25 cellular contexts compared by ENCODE assay signal in genomic region chr3:136937886-136938285, GRCh38. TPM values are rescaled to one million over a fixed set of nuclear protein-coding genes. Genes with fewer than 3 reads are reported as not detected.
DNase-seq lines count a peak whose midpoint lies in the region; ATAC-seq and TF ChIP-seq lines count a peak whose summit lies in the region.
"Had no signal": no experiment of that assay in that cellular context is flagged by ENCODE, and none has a peak within 500 bp of the region (broad histone marks: within the 10 kb centered on the region; RNA-seq: fewer than 3 reads in every experiment).

No MANE protein-coding gene starts in this region.

- no peak overlapping the region for H3K4ac ChIP-seq in IMR-90 (ENCODE audit: low read depth, low read length)

- H3K4me2 ChIP-seq in IMR-90 (ENCODE audit: low read depth, low read length), result no peak overlapping the region

- H3K9me1 ChIP-seq in IMR-90 (ENCODE audit: insufficient read depth, low read length), result peaks cover 3% of the 10 kb centered on the region; the same call in 1 of the 2 replicates

- no peak overlapping the region for H3K23ac ChIP-seq in IMR-90 (ENCODE audit: low read depth, low read length)

- no peak overlapping the region for H3K14ac ChIP-seq in IMR-90 (replicated peaks; ENCODE audit: low read depth, low read length)

- H4K5ac ChIP-seq in IMR-90 (ENCODE audit: low read depth, low read length), result no peak overlapping the region

- no peak for DNase-seq in activated CD4-positive, alpha-beta memory T cell treated with anti-CD3 and anti-CD28 coated beads for 36 hours
- DNase-seq in activated CD4-positive, alpha-beta memory T cell treated with anti-CD3 and anti-CD28 coated beads, Interleukin-2, amount 10 ng/mL, durations not matched to agents 7 days and 5 days, result no peak
- DNase-seq in IMR-90 (no peak), mucosa of descending colon (no peak), NCI-H82 (lab: John Stamatoyannopoulos, UW) (no peak)
- no peak for DNase-seq in central memory CD8-positive, alpha-beta T cell (ENCODE audit: low spot score in 2 of 2)
- DNase-seq in effector CD4-positive, alpha-beta T cell, result no peak
- DNase-seq: activated CD4-positive, alpha-beta T cell treated with anti-CD3 and anti-CD28 coated beads for 1 hour; activated naive CD4-positive, alpha-beta T cell treated with anti-CD3 and anti-CD28 coated beads, Interleukin-2, amount 50 U/mL, for 16 hours; activated T-cell treated with anti-CD3 and anti-CD28 coated beads, Interleukin-2, amount 50 U/mL, for 48 hours; anterior cingulate cortex; Caco-2; central memory CD4-positive, alpha-beta T cell; mesendoderm; NCI-H1417; NCI-H510A; occipital lobe; Peyer's patch; SJCRH30; stimulated activated CD4-positive, alpha-beta T cell treated with anti-CD3 and anti-CD28 coated beads, Interleukin-1b, Interleukin-23, amount 100 ng/mL, for 48 hours had no signal

- H3K56ac ChIP-seq in IMR-90 (ENCODE audit: extremely low read depth, insufficient read depth, low read length), result no peak overlapping the region

- peak overlapping the region; percentile 23 for H3K27ac Mint-ChIP-seq in activated CD4-positive, alpha-beta memory T cell treated with anti-CD3 and anti-CD28 coated beads for 36 hours
- no peak overlapping the region for H3K27ac Mint-ChIP-seq in activated CD4-positive, alpha-beta memory T cell treated with anti-CD3 and anti-CD28 coated beads, Interleukin-2, amount 10 ng/mL, durations not matched to agents 7 days and 5 days
- H3K27ac Mint-ChIP-seq in central memory CD8-positive, alpha-beta T cell (ENCODE audit: low read depth), result peak overlapping the region; percentile 47
- H3K27ac Mint-ChIP-seq: B cell had no signal

- H2AK5ac ChIP-seq in IMR-90 (ENCODE audit: low read depth, low read length), result no peak overlapping the region

- peak overlapping the region; percentile 8 for H2BK5ac ChIP-seq in IMR-90 (ENCODE audit: low read depth, low read length, poor library complexity, severe bottlenecking)

- H3K27me3 Mint-ChIP-seq in activated CD4-positive, alpha-beta memory T cell treated with anti-CD3 and anti-CD28 coated beads for 36 hours, result no peaks in the 10 kb centered on the region
- H3K27me3 Mint-ChIP-seq in activated CD4-positive, alpha-beta memory T cell treated with anti-CD3 and anti-CD28 coated beads, Interleukin-2, amount 10 ng/mL, durations not matched to agents 7 days and 5 days, result no peaks in the 10 kb centered on the region
- no peaks in the 10 kb centered on the region for H3K27me3 Mint-ChIP-seq in central memory CD8-positive, alpha-beta T cell
- H3K27me3 Mint-ChIP-seq: B cell had no signal

- no peak overlapping the region for H3K18ac ChIP-seq in IMR-90 (ENCODE audit: low read depth, low read length)

- H3K4me1 ChIP-seq in IMR-90 (ENCODE audit: control insufficient read depth, insufficient read depth, low read length), result peaks cover 2% of the 10 kb centered on the region
- H3K4me1 ChIP-seq in mucosa of descending colon (ENCODE audit: low read depth), result no peaks in the 10 kb centered on the region
- H3K4me1 ChIP-seq: SJCRH30 had no signal

- no peak overlapping the region for H2AK9ac ChIP-seq in IMR-90 (replicated peaks; ENCODE audit: low read depth, low read length, poor library complexity)

- in situ Hi-C loops in IMR-90 (cut with MboI; ENCODE audit: low sequenced_read_pairs), result no loop called here

- H3K9me3 ChIP-seq in IMR-90 (ENCODE audit: control insufficient read depth, insufficient read depth, low read length), result no peaks in the 10 kb centered on the region
- no peaks in the 10 kb centered on the region for H3K9me3 ChIP-seq in mucosa of descending colon
- H3K9me3 ChIP-seq: Caco-2, Peyer's patch, SJCRH30, suprapubic skin had no signal

- H3K4me3 ChIP-seq in IMR-90 (ENCODE audit: insufficient read depth, low read depth, low read length), result no peak overlapping the region
- no peak overlapping the region for H3K4me3 ChIP-seq in mucosa of descending colon
- H3K4me3 ChIP-seq: Peyer's patch, SJCRH30, skin epidermis, suprapubic skin had no signal

- H3K27me3 ChIP-seq in IMR-90 (ENCODE audit: control insufficient read depth, insufficient read depth, low read length), result no peaks in the 10 kb centered on the region
- H3K27me3 ChIP-seq: Peyer's patch, SJCRH30, suprapubic skin had no signal

- H3K4me1 Mint-ChIP-seq in activated CD4-positive, alpha-beta memory T cell treated with anti-CD3 and anti-CD28 coated beads for 36 hours (ENCODE audit: low read depth), result peaks cover 55% of the 10 kb centered on the region
- H3K4me1 Mint-ChIP-seq in activated CD4-positive, alpha-beta memory T cell treated with anti-CD3 and anti-CD28 coated beads, Interleukin-2, amount 10 ng/mL, durations not matched to agents 7 days and 5 days, result peaks cover 38% of the 10 kb centered on the region
- peaks cover 72% of the 10 kb centered on the region for H3K4me1 Mint-ChIP-seq in central memory CD8-positive, alpha-beta T cell

- no peak for ATAC-seq in IMR-90 (ENCODE audit: low read depth)
- no peak for ATAC-seq in central memory CD8-positive, alpha-beta T cell (replicated peaks; ENCODE audit: extremely low read depth, poor library complexity, severe bottlenecking)
- ATAC-seq in mucosa of descending colon, result peak; percentile 24
- ATAC-seq in GM19455 (IDR thresholded peaks at IDR 0.05; ENCODE audit: unreplicated experiment), result no peak
- ATAC-seq: HCT116 had no signal

- no TSS peak for BruUV-seq in IMR-90 (replicated peaks; lab: Mats Ljungman, UMichigan)

- no peak overlapping the region for H2BK15ac ChIP-seq in IMR-90 (ENCODE audit: low read depth, low read length)

- intact Hi-C loops in activated CD4-positive, alpha-beta memory T cell treated with anti-CD3 and anti-CD28 coated beads for 36 hours (cut with micrococcal nuclease), result loop anchor here (5.0 kb wide), 1 partner anchor 76 kb away; the partner anchor contains the start of gene NCK1
- intact Hi-C loops in IMR-90 (cut with micrococcal nuclease), result no loop called here
- intact Hi-C loops in mucosa of descending colon (cut with DNase I, micrococcal nuclease), result no loop called here

- dilution Hi-C loops in IMR-90 (cut with HindIII; ENCODE audit: low sequenced_read_pairs, unreplicated experiment), result no loop called here

- H4K20me1 ChIP-seq in IMR-90 (ENCODE audit: insufficient read depth, low read length), result peaks cover 10% of the 10 kb centered on the region

- peaks cover 19 to 61% of the 10 kb centered on the region in 2 experiments for H3K79me1 ChIP-seq in IMR-90 (ENCODE audit: low read depth in 1 of 2, low read length in 2 of 2)

- no peak overlapping the region for H2BK20ac ChIP-seq in IMR-90 (ENCODE audit: low read depth, low read length)

- no peak overlapping the region for H3K27ac ChIP-seq in IMR-90 (ENCODE audit: insufficient read depth, low read length)
- H3K27ac ChIP-seq: Peyer's patch, SJCRH30, suprapubic skin had no signal

- CTCF ChIA-PET in activated CD4-positive, alpha-beta memory T cell treated with anti-CD3 and anti-CD28 coated beads for 36 hours (lab: Charles Lee), result no interaction called here
- CTCF ChIA-PET in activated CD4-positive, alpha-beta memory T cell treated with anti-CD3 and anti-CD28 coated beads, Interleukin-2, amount 10 ng/mL, durations not matched to agents 7 days and 5 days (lab: Charles Lee), result interaction anchor here (0.5 kb wide), 1 partner anchor 22 kb away, joined by 3 read pairs; no protein-coding TSS in a partner anchor
- CTCF ChIA-PET in IMR-90 (lab: Yijun Ruan, JAX), result interaction anchor here (1.2 kb wide), 1 partner anchor 26 kb away, joined by 6 read pairs; no protein-coding TSS in a partner anchor

- no peak overlapping the region for H2AFZ ChIP-seq in IMR-90 (replicated peaks; ENCODE audit: low read length, poor library complexity)

- H3K4me3 Mint-ChIP-seq in activated CD4-positive, alpha-beta memory T cell treated with anti-CD3 and anti-CD28 coated beads for 36 hours, result no peak overlapping the region
- H3K4me3 Mint-ChIP-seq in activated CD4-positive, alpha-beta memory T cell treated with anti-CD3 and anti-CD28 coated beads, Interleukin-2, amount 10 ng/mL, durations not matched to agents 7 days and 5 days, result no peak overlapping the region
- no peak overlapping the region for H3K4me3 Mint-ChIP-seq in central memory CD8-positive, alpha-beta T cell
- H3K4me3 Mint-ChIP-seq: B cell had no signal

- no peak overlapping the region for H2BK120ac ChIP-seq in IMR-90 (ENCODE audit: low read depth, low read length)

- H3K36me3 ChIP-seq in IMR-90 (ENCODE audit: control insufficient read depth, insufficient read depth, low read length) (peaks cover 1% of the 10 kb centered on the region; the same call in 1 of the 2 replicates), mucosa of descending colon (ENCODE audit: low read depth) (no peaks in the 10 kb centered on the region)

- no peak overlapping the region for H4K91ac ChIP-seq in IMR-90 (ENCODE audit: insufficient read depth, low read depth, low read length)

- POLR2A ChIA-PET in activated CD4-positive, alpha-beta memory T cell treated with anti-CD3 and anti-CD28 coated beads for 36 hours (lab: Charles Lee), result interaction anchor here (1.5 kb wide), 1 partner anchor 185 kb away, joined by 4 read pairs; no protein-coding TSS in a partner anchor
- POLR2A ChIA-PET in activated CD4-positive, alpha-beta memory T cell treated with anti-CD3 and anti-CD28 coated beads, Interleukin-2, amount 10 ng/mL, durations not matched to agents 7 days and 5 days (lab: Charles Lee), result no interaction called here
- POLR2A ChIA-PET in IMR-90 (lab: Charles Lee; ENCODE audit: unreplicated experiment), result no interaction called here

- no peak for TF ChIP-seq CTCF in IMR-90 (conservative IDR thresholded peaks at IDR 0.05; ENCODE audit: low read depth, low read length)
- TF ChIP-seq CTCF in mucosa of descending colon (IDR thresholded peaks at IDR 0.05), result no peak

- peaks cover 12% of the 10 kb centered on the region for H3K9me3 Mint-ChIP-seq in activated CD4-positive, alpha-beta memory T cell treated with anti-CD3 and anti-CD28 coated beads for 36 hours
- H3K9me3 Mint-ChIP-seq in activated CD4-positive, alpha-beta memory T cell treated with anti-CD3 and anti-CD28 coated beads, Interleukin-2, amount 10 ng/mL, durations not matched to agents 7 days and 5 days, result peaks cover 3% of the 10 kb centered on the region
- no peaks in the 10 kb centered on the region for H3K9me3 Mint-ChIP-seq in central memory CD8-positive, alpha-beta T cell

- TF ChIP-seq RAD21 in IMR-90 (IDR thresholded peaks at IDR 0.05; ENCODE audit: low read length), result no peak

- no peak for TF ChIP-seq POLR2A in IMR-90 (IDR thresholded peaks at IDR 0.05; ENCODE audit: low read depth, low read length)

- H3K9ac ChIP-seq in IMR-90 (ENCODE audit: low read depth, low read length), result no peak overlapping the region

- peaks cover 25% of the 10 kb centered on the region for H3K36me3 Mint-ChIP-seq in activated CD4-positive, alpha-beta memory T cell treated with anti-CD3 and anti-CD28 coated beads for 36 hours
- H3K36me3 Mint-ChIP-seq in activated CD4-positive, alpha-beta memory T cell treated with anti-CD3 and anti-CD28 coated beads, Interleukin-2, amount 10 ng/mL, durations not matched to agents 7 days and 5 days (ENCODE audit: low read depth), result peaks cover 47% of the 10 kb centered on the region
- H3K36me3 Mint-ChIP-seq in central memory CD8-positive, alpha-beta T cell (ENCODE audit: insufficient read depth), result peaks cover 8% of the 10 kb centered on the region

- no peak overlapping the region for H4K8ac ChIP-seq in IMR-90 (ENCODE audit: low read depth in 2 of 2, low read length in 2 of 2)

- WGBS in IMR-90 (ENCODE audit: extremely low coverage in 2 of 2, insufficient read length in 1 of 2), 2 experiments, result no CpG with 5 or more reads among the region's 2 CpGs

RNA-seq across cellular contexts. Expression of gene IL20RB, which starts 19.9 kb away (rescaled TPM):
- under 1 TPM; 0.80 to 0.97 TPM for total RNA-seq in activated CD4-positive, alpha-beta memory T cell treated with anti-CD3 and anti-CD28 coated beads for 36 hours
- 1 to 10 TPM; 1.4 to 1.6 TPM for total RNA-seq in activated CD4-positive, alpha-beta memory T cell treated with anti-CD3 and anti-CD28 coated beads, Interleukin-2, amount 10 ng/mL, durations not matched to agents 7 days and 5 days
- total RNA-seq in IMR-90 (2012; rRNA removed) (0.56 and 0.72 TPM in 2 replicates), mucosa of descending colon (1 to 10 TPM in 2 of 3 donors, under 1 TPM in 1; 0.60 to 1.7 (median 1.2) TPM)
- polyA plus RNA-seq in IMR-90 (2012; rRNA removed), result 0.72 and 0.97 TPM in 2 replicates
- polyA plus RNA-seq in IMR-90 (2012; cell fraction: cytosol; rRNA removed), result 0.38 and 0.62 TPM in 2 replicates
- 1.1 and 3.3 TPM in 2 replicates for polyA plus RNA-seq in IMR-90 (2012; cell fraction: nucleus; rRNA removed; ENCODE audit: low replicate concordance)
